ENCODE assay signal across 8 cellular contexts in the genomic region with DNA sequence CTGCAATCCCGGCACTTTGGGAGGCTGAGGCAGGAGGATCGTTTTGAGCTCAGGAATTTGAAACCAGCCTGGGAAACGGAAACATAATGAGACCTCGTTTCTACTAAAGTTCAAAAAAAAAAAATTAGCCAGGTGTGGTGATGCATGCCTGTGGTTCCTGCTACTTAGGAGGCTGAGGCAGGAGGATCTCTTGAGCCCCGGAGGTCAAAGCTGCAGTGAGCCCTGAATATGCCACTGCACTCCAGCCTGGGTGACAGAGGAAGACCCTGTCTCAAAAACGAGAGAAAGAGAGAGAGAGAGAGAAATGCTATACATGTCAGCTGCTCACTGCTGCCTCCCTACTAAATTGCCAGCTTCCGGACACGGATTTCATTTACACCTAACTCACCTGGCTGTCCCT.
"Had no signal": no experiment of that assay in that cellular context is flagged by ENCODE, and none has a peak within 500 bp of the region (broad histone marks: within the 10 kb centered on the region; RNA-seq: fewer than 3 reads in every experiment).

No MANE protein-coding gene starts in this region.

- FAIRE-seq: G401.6, GM12878, GM12891, GM12892, GM18507, GM19239 had no signal

- ATAC-seq: GM12878 had no signal

- H3K4me3 ChIP-seq: GM12878 had no signal

- DNase-seq: GDM1, GF-D8 had no signal
